14 cellular contexts compared by ENCODE assay signal in genomic region chr4:140935259-140935658, GRCh38.
DNase-seq lines count a peak whose midpoint lies in the region; ATAC-seq, FAIRE-seq and TF ChIP-seq lines count a peak whose summit lies in the region.
"Had no signal": no experiment of that assay in that cellular context is flagged by ENCODE, and none has a peak within 500 bp of the region (broad histone marks: within the 10 kb centered on the region; RNA-seq: fewer than 3 reads in every experiment).

No MANE protein-coding gene starts in this region.

- peaks cover 17% of the 10 kb centered on the region for H3K79me2 ChIP-seq in SK-N-SH (ENCODE audit: insufficient read depth)

- no peaks in the 10 kb centered on the region for H3K9me2 ChIP-seq in SK-N-SH

- peaks cover 30% of the 10 kb centered on the region for H3F3A ChIP-seq in SK-N-SH (replicated peaks; ENCODE audit: insufficient read depth)

- H4K20me1 ChIP-seq in SK-N-SH (ENCODE audit: insufficient read depth) = no peaks in the 10 kb centered on the region

- H3K36me3 ChIP-seq in SK-N-SH (replicated peaks in 1 of 2; ENCODE audit: control insufficient read depth in 1 of 2, insufficient read depth in 2 of 2, low read length in 1 of 2) (peaks cover 0 to 10% of the 10 kb centered on the region in 2 experiments), thoracic aorta (no peaks in the 10 kb centered on the region)
- H3K36me3 ChIP-seq: right lobe of liver had no signal

- no peak for FAIRE-seq in HTR-8/SVneo (lab: Jason Lieb, UNC)
- no peak for FAIRE-seq in GM12891 (lab: Jason Lieb, UNC)
- FAIRE-seq: D721Med had no signal

- TF ChIP-seq POLR2A in GM12891 (IDR thresholded peaks at IDR 0.05; ENCODE audit: low read depth, low read length) = no peak

- TF ChIP-seq RAD21 in SK-N-SH (IDR thresholded peaks at IDR 0.05; ENCODE audit: low read length) = peak; percentile 48

- H3K9me3 ChIP-seq in SK-N-SH (no peaks in the 10 kb centered on the region), right cardiac atrium (ENCODE audit: control insufficient read depth, low read length) (no peaks in the 10 kb centered on the region), thoracic aorta (no peaks in the 10 kb centered on the region)
- H3K9me3 ChIP-seq: mucosa of descending colon, right lobe of liver had no signal

- POLR2A ChIA-PET in SK-N-SH (lab: Yijun Ruan, JAX) = interaction anchor here (0.7 to 1.4 kb wide), 2 partner anchors 33 to 198 kb away, joined by 3 read pairs; partner anchors contain the start of gene RNF150

- H3K4me1 ChIP-seq in SK-N-SH (ENCODE audit: control insufficient read depth in 1 of 2, insufficient read depth in 2 of 2, low read depth in 1 of 2, low read length in 1 of 2) (peaks cover 44 to 50% of the 10 kb centered on the region in 2 experiments), right cardiac atrium (ENCODE audit: control insufficient read depth, insufficient read depth, low read length) (peaks cover 5% of the 10 kb centered on the region), thoracic aorta (ENCODE audit: control insufficient read depth in 1 of 2, low read depth in 2 of 2) (peaks cover 26 to 35% of the 10 kb centered on the region in 2 donors)
- H3K4me1 ChIP-seq: right lobe of liver had no signal

- no peak overlapping the region for H2AFZ ChIP-seq in SK-N-SH (ENCODE audit: low read depth)

- H3K27ac ChIP-seq in SK-N-SH (ENCODE audit: low read depth in 2 of 2, low read length in 1 of 2) (peak overlapping the region; percentile 58 to 98), right cardiac atrium (ENCODE audit: low read length) (no peak overlapping the region), thoracic aorta (no peak overlapping the region)
- H3K27ac ChIP-seq: right lobe of liver had no signal

- H3K4me2 ChIP-seq in SK-N-SH = peak overlapping the region; percentile 47; the same call in 1 of the 2 replicates

- intact Hi-C loops in right cardiac atrium (cut with DNase I) = no loop called here

- H3K27me3 ChIP-seq in SK-N-SH (ENCODE audit: insufficient read depth) (no peaks in the 10 kb centered on the region), right cardiac atrium (ENCODE audit: control insufficient read depth, insufficient read depth) (no peaks in the 10 kb centered on the region), thoracic aorta (replicated peaks; ENCODE audit: insufficient read depth) (no peaks in the 10 kb centered on the region)
- H3K27me3 ChIP-seq: right lobe of liver had no signal

- 1% methylated on average over 4 of the region's 4 CpGs for WGBS in SK-N-SH (ENCODE audit: low lambda C conversion rate)
- 6% methylated on average over 4 of the region's 4 CpGs for WGBS in right cardiac atrium

- H3K4me3 ChIP-seq in SK-N-SH (ENCODE audit: low read depth in 2 of 2, low read length in 1 of 2) (no peak overlapping the region), right cardiac atrium (ENCODE audit: low read length) (no peak overlapping the region), thoracic aorta (no peak overlapping the region)
- H3K4me3 ChIP-seq: mucosa of descending colon, right lobe of liver had no signal

- no peak overlapping the region; the same call in 1 of the 2 replicates for H3K9ac ChIP-seq in SK-N-SH

- CTCF ChIA-PET in SK-N-SH (lab: Yijun Ruan, JAX) = interaction anchor here (0.8 to 3.1 kb wide), 7 partner anchors 16 to 199 kb away, joined by 3 to 19 read pairs (median 6); partner anchors contain the start of gene RNF150

- peak; percentile 65 to 96; a peak in 3 of 4 replicates for TF ChIP-seq EP300 in SK-N-SH (IDR thresholded peaks at IDR 0.05; ENCODE audit: borderline replicate concordance in 1 of 2, low read depth in 1 of 2, low read length in 1 of 2)

- DNase-seq in HTR-8/SVneo (ENCODE audit: insufficient read length, low spot score) (peak; percentile 38), SK-N-SH (peak; percentile 70), right cardiac atrium (peak in 1 of 3 donors; percentile 32), thoracic aorta (ENCODE audit: low spot score) (peak; percentile 41), DMS114 treated with DMSO at 0.1 percent for 48 hours (lab: John Stamatoyannopoulos, UW; ENCODE audit: unreplicated experiment) (no peak), GM12891 (ENCODE audit: insufficient read length, low spot score) (no peak)
- DNase-seq: activated CD4-positive, alpha-beta memory T cell treated with anti-CD3 and anti-CD28 coated beads, Interleukin-2, amount 10 ng/mL, durations not matched to agents 7 days and 5 days; activated gamma-delta T cell treated with Interleukin-2 at 50 U/mL for 16 hours; erythroblast; NCI-H226; right lobe of liver had no signal

- TF ChIP-seq CTCF in SK-N-SH (IDR thresholded peaks at IDR 0.05) = no peak
- TF ChIP-seq CTCF in thoracic aorta (IDR thresholded peaks at IDR 0.05) = no peak

- ATAC-seq in right cardiac atrium (peak; percentile 69 to 79), thoracic aorta (ENCODE audit: insufficient number of reproducible peaks, low FRiP score, low read depth) (peak; percentile 75), GM18867 (IDR thresholded peaks at IDR 0.05; ENCODE audit: unreplicated experiment) (no peak)
- ATAC-seq: mucosa of descending colon, right lobe of liver had no signal

TF ChIP-seq in SK-N-SH, 30 proteins besides CTCF, POLR2A, EP300 and RAD21 (continues in another document):
- TF ChIP-seq FOXJ3 (CRISPR knock-in tag; IDR thresholded peaks at IDR 0.05) (peak; percentile 53; the same call in 1 of the 2 replicates), GABPA (IDR thresholded peaks at IDR 0.05; ENCODE audit: low read depth) (no peak), EZH2phosphoT487 (IDR thresholded peaks at IDR 0.05; ENCODE audit: borderline replicate concordance, low read depth) (no peak), CHD2 (IDR thresholded peaks at IDR 0.05; ENCODE audit: low read length, partially characterized antibody) (peak; percentile 85), FOXM1 (IDR thresholded peaks at IDR 0.05; ENCODE audit: low read depth) (no peak), SIN3A (IDR thresholded peaks at IDR 0.05; ENCODE audit: borderline replicate concordance, low read depth, low read length) (no peak), YY1 (IDR thresholded peaks at IDR 0.05; ENCODE audit: low read depth) (no peak; the same call in 1 of the 2 replicates), GATA2 (CRISPR knock-in tag; IDR thresholded peaks at IDR 0.05) (peak; percentile 77), NRF1 (IDR thresholded peaks at IDR 0.05; ENCODE audit: low read depth, low read length) (no peak), TAF1 (IDR thresholded peaks at IDR 0.05; ENCODE audit: borderline replicate concordance, low read depth, low read length) (no peak)
- TF ChIP-seq, protein P1, sequence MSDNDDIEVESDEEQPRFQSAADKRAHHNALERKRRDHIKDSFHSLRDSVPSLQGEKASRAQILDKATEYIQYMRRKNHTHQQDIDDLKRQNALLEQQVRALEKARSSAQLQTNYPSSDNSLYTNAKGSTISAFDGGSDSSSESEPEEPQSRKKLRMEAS (IDR thresholded peaks at IDR 0.05; ENCODE audit: low read depth) = 0 out of 2 replicates have a peak, but pooled peaks have one; percentile 18
- TF ChIP-seq, protein P2, sequence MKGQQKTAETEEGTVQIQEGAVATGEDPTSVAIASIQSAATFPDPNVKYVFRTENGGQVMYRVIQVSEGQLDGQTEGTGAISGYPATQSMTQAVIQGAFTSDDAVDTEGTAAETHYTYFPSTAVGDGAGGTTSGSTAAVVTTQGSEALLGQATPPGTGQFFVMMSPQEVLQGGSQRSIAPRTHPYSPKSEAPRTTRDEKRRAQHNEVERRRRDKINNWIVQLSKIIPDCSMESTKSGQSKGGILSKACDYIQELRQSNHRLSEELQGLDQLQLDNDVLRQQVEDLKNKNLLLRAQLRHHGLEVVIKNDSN (IDR thresholded peaks at IDR 0.05; ENCODE audit: borderline replicate concordance, low read depth) = no peak

TF ChIP-seq in GM12891, 5 proteins besides CTCF, POLR2A, EP300 and RAD21:
- TF ChIP-seq TAF1 (IDR thresholded peaks at IDR 0.05; ENCODE audit: low read depth, low read length) = no peak
- no peak for TF ChIP-seq SPI1 (IDR thresholded peaks at IDR 0.05; ENCODE audit: low read depth, low read length)
- TF ChIP-seq POU2F2 (IDR thresholded peaks at IDR 0.05; ENCODE audit: low read depth, low read length) = no peak
- no peak for TF ChIP-seq PAX5 (IDR thresholded peaks at IDR 0.05; ENCODE audit: insufficient read depth, low read length, severe bottlenecking)
- TF ChIP-seq POLR2AphosphoS5 (IDR thresholded peaks at IDR 0.05; ENCODE audit: low read depth, low read length) = no peak
TF ChIP-seq in GM12891: peak in this region for 0.

Comparison
In these comparisons a context has a peak if more than half of its experiments do, and no peak if none do; other contexts are left out.
1. DNase-seq: peak in HTR-8/SVneo (single experiment), SK-N-SH (single experiment) and thoracic aorta (single experiment); none in DMS114 treated with DMSO at 0.1 percent for 48 hours (single experiment) and GM12891 (single experiment).
2. H3K27ac ChIP-seq: peak in SK-N-SH (2 of 2); none in right cardiac atrium (single experiment) and thoracic aorta (0 of 2).